ENCODE assay signal across 28 cellular contexts in genomic region chr7:41974835-41975234, GRCh38.
"Had no signal": no experiment of that assay in that cellular context is flagged by ENCODE, and none has a peak within 500 bp of the region (broad histone marks: within the 10 kb centered on the region; RNA-seq: fewer than 3 reads in every experiment).

No MANE protein-coding gene starts in this region.

- H3K27me3 Mint-ChIP-seq: stimulated activated memory B cell treated with anti-CD40 and anti-IgM and Interleukin-4, amounts not matched to agents 10 μg/mL and 1 μg/mL and 100 μg/mL, for 72 hours had no signal

- H3K9me3 Mint-ChIP-seq: activated CD4-positive, alpha-beta memory T cell treated with anti-CD3 and anti-CD28 coated beads for 36 hours; activated CD4-positive, alpha-beta T cell treated with anti-CD3 and anti-CD28 coated beads, Interleukin-2, amount 10 ng/mL, durations not matched to agents 24 days and 14 days; activated naive CD4-positive, alpha-beta T cell treated with anti-CD3 and anti-CD28 coated beads, Interleukin-2, amount 10 ng/mL, durations not matched to agents 7 days and 5 days; activated naive CD8-positive, alpha-beta T cell treated with anti-CD3 and anti-CD28 coated beads, Interleukin-2, amount 10 ng/mL, durations not matched to agents 7 days and 5 days; activated T-cell treated with anti-CD3 and anti-CD28 coated beads, Interleukin-2, amount 50 U/mL, for 24 hours; naive B cell; stimulated activated memory B cell treated with anti-CD40 and anti-IgM and Interleukin-4, amounts not matched to agents 10 μg/mL and 1 μg/mL and 100 μg/mL, for 72 hours; stimulated activated naive CD8-positive, alpha-beta T cell treated with anti-CD3 and anti-CD28 coated beads, Interleukin-15, amount 100 ng/mL, for 72 hours had no signal

- H3K27me3 ChIP-seq: foreskin keratinocyte, pancreas had no signal

- H3K4me1 ChIP-seq: foreskin keratinocyte, pancreas had no signal

- H3K36me3 ChIP-seq: pancreas, WERI-Rb-1 had no signal

- H3K27ac ChIP-seq: foreskin keratinocyte, pancreas, psoas muscle, WERI-Rb-1 had no signal

- H3K4me3 ChIP-seq: pancreas, psoas muscle, smooth muscle cell had no signal

- H3K4me3 Mint-ChIP-seq: activated CD4-positive, alpha-beta memory T cell treated with anti-CD3 and anti-CD28 coated beads for 36 hours; activated CD4-positive, alpha-beta T cell treated with anti-CD3 and anti-CD28 coated beads, Interleukin-2, amount 10 ng/mL, durations not matched to agents 24 days and 14 days; activated naive CD4-positive, alpha-beta T cell treated with anti-CD3 and anti-CD28 coated beads, Interleukin-2, amount 10 ng/mL, durations not matched to agents 7 days and 5 days; activated naive CD8-positive, alpha-beta T cell treated with anti-CD3 and anti-CD28 coated beads, Interleukin-2, amount 10 ng/mL, durations not matched to agents 7 days and 5 days; activated T-cell treated with anti-CD3 and anti-CD28 coated beads, Interleukin-2, amount 50 U/mL, for 24 hours; naive B cell; stimulated activated memory B cell treated with anti-CD40 and anti-IgM and Interleukin-4, amounts not matched to agents 10 μg/mL and 1 μg/mL and 100 μg/mL, for 72 hours; stimulated activated naive CD8-positive, alpha-beta T cell treated with anti-CD3 and anti-CD28 coated beads, Interleukin-15, amount 100 ng/mL, for 72 hours; T-helper 17 cell had no signal

- H3K4me2 ChIP-seq: smooth muscle cell had no signal

- H3K9me3 ChIP-seq: pancreas, psoas muscle had no signal

- DNase-seq: activated CD4-positive, alpha-beta memory T cell treated with anti-CD3 and anti-CD28 coated beads for 36 hours; activated CD4-positive, alpha-beta T cell treated with anti-CD3 and anti-CD28 coated beads, Interleukin-2, amount 10 ng/mL, durations not matched to agents 24 days and 14 days; activated CD8-positive, alpha-beta memory T cell treated with anti-CD3 and anti-CD28 coated beads, Interleukin-2, amount 50 U/mL, for 4 hours; activated gamma-delta T cell; activated naive CD4-positive, alpha-beta T cell treated with anti-CD3 and anti-CD28 coated beads, Interleukin-2, amount 10 ng/mL, durations not matched to agents 7 days and 5 days; activated naive CD8-positive, alpha-beta T cell treated with anti-CD3 and anti-CD28 coated beads, Interleukin-2, amount 10 ng/mL, durations not matched to agents 7 days and 5 days; activated T-cell treated with anti-CD3 and anti-CD28 coated beads, Interleukin-2, amount 50 U/mL, for 24 hours; amygdala; central memory CD4-positive, alpha-beta T cell; dermis blood vessel endothelial cell; effector CD4-positive, alpha-beta T cell; foreskin keratinocyte; islet precursor cell; left ventricle myocardium superior; naive B cell; nucleus accumbens; pancreas; psoas muscle; stimulated activated CD4-positive, alpha-beta T cell treated with anti-CD3 and anti-CD28 coated beads, Interleukin-1b, Interleukin-23, amount 100 ng/mL, for 48 hours; stimulated activated CD4-positive, alpha-beta T cell treated with anti-CD3 and anti-CD28 coated beads, Interleukin-4, amount 100 ng/mL, for 4 hours; stimulated activated CD8-positive, alpha-beta memory T cell treated with anti-CD3 and anti-CD28 coated beads, Interleukin-4, amount 100 ng/mL, for 48 hours; stimulated activated naive CD8-positive, alpha-beta T cell treated with anti-CD3 and anti-CD28 coated beads, Interleukin-15, amount 100 ng/mL, for 72 hours; substantia nigra; T-helper 17 cell; T1000; WERI-Rb-1 had no signal

- H3K27ac Mint-ChIP-seq: activated CD4-positive, alpha-beta memory T cell treated with anti-CD3 and anti-CD28 coated beads for 36 hours; activated CD4-positive, alpha-beta T cell treated with anti-CD3 and anti-CD28 coated beads, Interleukin-2, amount 10 ng/mL, durations not matched to agents 24 days and 14 days; activated naive CD4-positive, alpha-beta T cell treated with anti-CD3 and anti-CD28 coated beads, Interleukin-2, amount 10 ng/mL, durations not matched to agents 7 days and 5 days; activated naive CD8-positive, alpha-beta T cell treated with anti-CD3 and anti-CD28 coated beads, Interleukin-2, amount 10 ng/mL, durations not matched to agents 7 days and 5 days; activated T-cell treated with anti-CD3 and anti-CD28 coated beads, Interleukin-2, amount 50 U/mL, for 24 hours; stimulated activated memory B cell treated with anti-CD40 and anti-IgM and Interleukin-4, amounts not matched to agents 10 μg/mL and 1 μg/mL and 100 μg/mL, for 72 hours; stimulated activated naive CD8-positive, alpha-beta T cell treated with anti-CD3 and anti-CD28 coated beads, Interleukin-15, amount 100 ng/mL, for 72 hours; T-helper 17 cell had no signal

- H3K4me1 Mint-ChIP-seq: activated CD4-positive, alpha-beta T cell treated with anti-CD3 and anti-CD28 coated beads, Interleukin-2, amount 10 ng/mL, durations not matched to agents 24 days and 14 days; activated naive CD4-positive, alpha-beta T cell treated with anti-CD3 and anti-CD28 coated beads, Interleukin-2, amount 10 ng/mL, durations not matched to agents 7 days and 5 days; activated naive CD8-positive, alpha-beta T cell treated with anti-CD3 and anti-CD28 coated beads, Interleukin-2, amount 10 ng/mL, durations not matched to agents 7 days and 5 days; naive B cell; stimulated activated memory B cell treated with anti-CD40 and anti-IgM and Interleukin-4, amounts not matched to agents 10 μg/mL and 1 μg/mL and 100 μg/mL, for 72 hours; stimulated activated naive CD8-positive, alpha-beta T cell treated with anti-CD3 and anti-CD28 coated beads, Interleukin-15, amount 100 ng/mL, for 72 hours; T-helper 17 cell had no signal

- H3K36me3 Mint-ChIP-seq: activated CD4-positive, alpha-beta memory T cell treated with anti-CD3 and anti-CD28 coated beads for 36 hours; activated naive CD4-positive, alpha-beta T cell treated with anti-CD3 and anti-CD28 coated beads, Interleukin-2, amount 10 ng/mL, durations not matched to agents 7 days and 5 days; activated naive CD8-positive, alpha-beta T cell treated with anti-CD3 and anti-CD28 coated beads, Interleukin-2, amount 10 ng/mL, durations not matched to agents 7 days and 5 days; naive B cell; stimulated activated memory B cell treated with anti-CD40 and anti-IgM and Interleukin-4, amounts not matched to agents 10 μg/mL and 1 μg/mL and 100 μg/mL, for 72 hours had no signal
